26 cellular contexts compared by ENCODE assay signal in genomic region chr3:160841455-160841854, GRCh38.
"Had no signal": no experiment of that assay in that cellular context is flagged by ENCODE, and none has a peak within 500 bp of the region (broad histone marks: within the 10 kb centered on the region; RNA-seq: fewer than 3 reads in every experiment).

No MANE protein-coding gene starts in this region.

- ATAC-seq: activated CD4-positive, alpha-beta T cell treated with anti-CD3 and anti-CD28 coated beads for 36 hours; activated naive CD4-positive, alpha-beta T cell treated with anti-CD3 and anti-CD28 coated beads, Interleukin-2, amount 50 U/mL, for 72 hours; activated T-helper 17 cell treated with anti-CD3 and anti-CD28 coated beads, Interleukin-2, amount 50 U/mL, for 72 hours; effector memory CD8-positive, alpha-beta T cell; natural killer cell; right lobe of liver; stimulated activated memory B cell treated with anti-CD40 and anti-IgM and Interleukin-4, amounts not matched to agents 10 μg/mL and 1 μg/mL and 100 μg/mL, for 72 hours; T-helper 17 cell had no signal

- H3K27ac ChIP-seq: brain microvascular endothelial cell, colonic mucosa, esophagus squamous epithelium, ovary, right lobe of liver, skin epidermis, stomach, suprapubic skin, tibial nerve had no signal

- H3K27me3 ChIP-seq: brain microvascular endothelial cell, colonic mucosa, dorsolateral prefrontal cortex, esophagus squamous epithelium, ovary, right lobe of liver, stomach, suprapubic skin, tibial nerve had no signal

- H3K4me3 ChIP-seq: colonic mucosa, dorsolateral prefrontal cortex, esophagus squamous epithelium, ovary, right lobe of liver, skin epidermis, stomach, suprapubic skin, tibial nerve had no signal

- H3K36me3 ChIP-seq: brain microvascular endothelial cell, colonic mucosa, esophagus squamous epithelium, ovary, right lobe of liver, stomach, suprapubic skin, tibial nerve had no signal

- H3K9me3 ChIP-seq: colonic mucosa, esophagus squamous epithelium, ovary, right lobe of liver, suprapubic skin had no signal

- H3K4me1 ChIP-seq: colonic mucosa, right lobe of liver, suprapubic skin, tibial nerve had no signal

- DNase-seq: activated B cell treated with CpG ODN at 0.5 μM for 24 hours; activated CD4-positive, alpha-beta T cell treated with anti-CD3 and anti-CD28 coated beads for 36 hours; activated CD4-positive, alpha-beta T cell treated with anti-CD3 and anti-CD28 coated beads, Interleukin-2, amount 50 U/mL, for 4 hours; activated CD8-positive, alpha-beta memory T cell treated with anti-CD3 and anti-CD28 coated beads for 24 hours; activated CD8-positive, alpha-beta memory T cell treated with anti-CD3 and anti-CD28 coated beads, Interleukin-2, amount 50 U/mL, for 4 hours; activated T-cell treated with anti-CD3 and anti-CD28 coated beads, Interleukin-2, amount 50 U/mL, for 24 hours; aorta; brain microvascular endothelial cell; central memory CD4-positive, alpha-beta T cell; colonic mucosa; dorsolateral prefrontal cortex; effector memory CD8-positive, alpha-beta T cell; esophagus squamous epithelium; midbrain; natural killer cell; ovary; right lobe of liver; stimulated activated CD4-positive, alpha-beta T cell treated with anti-CD3 and anti-CD28 coated beads, Interleukin-1b, Interleukin-23, amount 100 ng/mL, for 48 hours; stomach; T-helper 17 cell had no signal
